In genomic region chr11:45918331-45918941, GRCh38 we compare ENCODE assay signal across 8 cellular contexts.
DNase-seq lines count a peak whose midpoint lies in the region; ATAC-seq lines count a peak whose summit lies in the region.

No MANE protein-coding gene starts in this region.

- peaks cover 26% of the 10 kb centered on the region for H3K27me3 ChIP-seq in ACC112 (ENCODE audit: insufficient read depth, low read length)

- no peaks in the 10 kb centered on the region for H3K4me1 ChIP-seq in ACC112 (ENCODE audit: control insufficient read depth, insufficient read depth, low read length, unreplicated experiment)

- peak overlapping the region; percentile 78 for H2AFZ ChIP-seq in ACC112 (ENCODE audit: low read length, unreplicated experiment)

- no peaks in the 10 kb centered on the region for H3K36me3 ChIP-seq in ACC112 (ENCODE audit: insufficient read depth, low read length)

- peak; percentile 54 to 74 for DNase-seq in NCI-H446 (lab: John Stamatoyannopoulos, UW)
- DNase-seq in activated CD4-positive, alpha-beta T cell treated with anti-CD3 and anti-CD28 coated beads for 24 hours (ENCODE audit: low read depth in 2 of 2), result peak; percentile 35 to 64
- peak; percentile 70 for DNase-seq in dedifferentiated amniotic fluid mesenchymal stem cell (ENCODE audit: extremely low spot score)
- DNase-seq in left kidney (ENCODE audit: low read depth, low spot score), result peak; percentile 87
- DNase-seq in stimulated activated CD4-positive, alpha-beta T cell treated with anti-CD3 and anti-CD28 coated beads, Interleukin-2, amount 100 ng/mL, for 24 hours, result peak; percentile 72 to 77

- peaks cover 13% of the 10 kb centered on the region for H3K79me2 ChIP-seq in ACC112 (ENCODE audit: control insufficient read depth, insufficient read depth, low read length, unreplicated experiment)

- peak overlapping the region; percentile 19; the same call in 1 of the 2 replicates for H3K27ac ChIP-seq in ACC112 (ENCODE audit: low read depth, low read length)

- ATAC-seq in GM18517 (IDR thresholded peaks at IDR 0.05; ENCODE audit: unreplicated experiment) (peak; percentile 30), HG03280 (IDR thresholded peaks at IDR 0.05; ENCODE audit: unreplicated experiment) (peak; percentile 40)

- peak overlapping the region; percentile 82 for H3K4me3 ChIP-seq in ACC112 (ENCODE audit: low read depth, low read length)

Comparison
In these comparisons a context has a peak if more than half of its experiments do, and no peak if none do; other contexts are left out.
1. Peak in every context shown above with its lines: DNase-seq, ATAC-seq, H3K4me3 ChIP-seq and H3K27ac ChIP-seq.